Comparison of ENCODE assay signal across 1 cellular context in the genomic region with DNA sequence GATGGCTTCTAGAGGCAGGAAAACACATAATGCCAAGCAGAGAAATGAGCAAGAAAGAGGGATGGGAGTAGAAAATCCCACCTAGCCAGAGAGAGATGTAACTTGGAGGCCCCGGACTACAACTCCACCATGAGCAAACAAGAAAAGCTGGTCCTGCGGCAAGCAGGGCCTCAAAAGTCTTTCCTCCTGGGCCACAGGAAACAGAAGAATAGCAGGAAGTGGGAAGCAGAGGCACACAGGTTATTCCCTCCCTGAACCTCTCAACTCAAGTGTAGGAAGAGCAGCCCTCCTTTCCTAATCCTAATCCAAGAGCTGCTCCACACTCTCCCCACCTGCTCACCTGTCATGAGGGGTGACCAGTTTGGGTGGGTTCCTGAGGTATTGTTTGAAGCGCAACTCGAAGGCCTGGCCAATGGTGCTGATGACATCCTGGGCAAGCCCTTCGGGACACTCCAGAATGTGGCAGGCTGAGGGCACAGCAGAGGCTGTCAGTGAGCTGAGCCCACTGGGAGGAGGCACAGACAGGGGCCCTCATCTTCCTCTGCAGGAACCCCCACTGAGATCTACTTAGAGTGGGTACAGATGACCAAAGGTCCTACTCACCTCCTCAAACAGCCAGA.
TF ChIP-seq lines count a peak whose summit lies in the region.

No MANE protein-coding gene starts in this region.

TF ChIP-seq in GM23338, 12 proteins besides CTCF, POLR2A, EP300 and RAD21:
- no peak for TF ChIP-seq CREB1 (CRISPR knock-in tag; IDR thresholded peaks at IDR 0.05; ENCODE audit: low read depth)
- TF ChIP-seq NANOG (IDR thresholded peaks at IDR 0.05; ENCODE audit: borderline replicate concordance), result no peak
- TF ChIP-seq ZNF331 (CRISPR knock-in tag; IDR thresholded peaks at IDR 0.05; ENCODE audit: low read depth), result no peak
- TF ChIP-seq, protein P1, sequence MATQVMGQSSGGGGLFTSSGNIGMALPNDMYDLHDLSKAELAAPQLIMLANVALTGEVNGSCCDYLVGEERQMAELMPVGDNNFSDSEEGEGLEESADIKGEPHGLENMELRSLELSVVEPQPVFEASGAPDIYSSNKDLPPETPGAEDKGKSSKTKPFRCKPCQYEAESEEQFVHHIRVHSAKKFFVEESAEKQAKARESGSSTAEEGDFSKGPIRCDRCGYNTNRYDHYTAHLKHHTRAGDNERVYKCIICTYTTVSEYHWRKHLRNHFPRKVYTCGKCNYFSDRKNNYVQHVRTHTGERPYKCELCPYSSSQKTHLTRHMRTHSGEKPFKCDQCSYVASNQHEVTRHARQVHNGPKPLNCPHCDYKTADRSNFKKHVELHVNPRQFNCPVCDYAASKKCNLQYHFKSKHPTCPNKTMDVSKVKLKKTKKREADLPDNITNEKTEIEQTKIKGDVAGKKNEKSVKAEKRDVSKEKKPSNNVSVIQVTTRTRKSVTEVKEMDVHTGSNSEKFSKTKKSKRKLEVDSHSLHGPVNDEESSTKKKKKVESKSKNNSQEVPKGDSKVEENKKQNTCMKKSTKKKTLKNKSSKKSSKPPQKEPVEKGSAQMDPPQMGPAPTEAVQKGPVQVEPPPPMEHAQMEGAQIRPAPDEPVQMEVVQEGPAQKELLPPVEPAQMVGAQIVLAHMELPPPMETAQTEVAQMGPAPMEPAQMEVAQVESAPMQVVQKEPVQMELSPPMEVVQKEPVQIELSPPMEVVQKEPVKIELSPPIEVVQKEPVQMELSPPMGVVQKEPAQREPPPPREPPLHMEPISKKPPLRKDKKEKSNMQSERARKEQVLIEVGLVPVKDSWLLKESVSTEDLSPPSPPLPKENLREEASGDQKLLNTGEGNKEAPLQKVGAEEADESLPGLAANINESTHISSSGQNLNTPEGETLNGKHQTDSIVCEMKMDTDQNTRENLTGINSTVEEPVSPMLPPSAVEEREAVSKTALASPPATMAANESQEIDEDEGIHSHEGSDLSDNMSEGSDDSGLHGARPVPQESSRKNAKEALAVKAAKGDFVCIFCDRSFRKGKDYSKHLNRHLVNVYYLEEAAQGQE (IDR thresholded peaks at IDR 0.05; ENCODE audit: unreplicated experiment), result no peak
- TF ChIP-seq, protein P2, sequence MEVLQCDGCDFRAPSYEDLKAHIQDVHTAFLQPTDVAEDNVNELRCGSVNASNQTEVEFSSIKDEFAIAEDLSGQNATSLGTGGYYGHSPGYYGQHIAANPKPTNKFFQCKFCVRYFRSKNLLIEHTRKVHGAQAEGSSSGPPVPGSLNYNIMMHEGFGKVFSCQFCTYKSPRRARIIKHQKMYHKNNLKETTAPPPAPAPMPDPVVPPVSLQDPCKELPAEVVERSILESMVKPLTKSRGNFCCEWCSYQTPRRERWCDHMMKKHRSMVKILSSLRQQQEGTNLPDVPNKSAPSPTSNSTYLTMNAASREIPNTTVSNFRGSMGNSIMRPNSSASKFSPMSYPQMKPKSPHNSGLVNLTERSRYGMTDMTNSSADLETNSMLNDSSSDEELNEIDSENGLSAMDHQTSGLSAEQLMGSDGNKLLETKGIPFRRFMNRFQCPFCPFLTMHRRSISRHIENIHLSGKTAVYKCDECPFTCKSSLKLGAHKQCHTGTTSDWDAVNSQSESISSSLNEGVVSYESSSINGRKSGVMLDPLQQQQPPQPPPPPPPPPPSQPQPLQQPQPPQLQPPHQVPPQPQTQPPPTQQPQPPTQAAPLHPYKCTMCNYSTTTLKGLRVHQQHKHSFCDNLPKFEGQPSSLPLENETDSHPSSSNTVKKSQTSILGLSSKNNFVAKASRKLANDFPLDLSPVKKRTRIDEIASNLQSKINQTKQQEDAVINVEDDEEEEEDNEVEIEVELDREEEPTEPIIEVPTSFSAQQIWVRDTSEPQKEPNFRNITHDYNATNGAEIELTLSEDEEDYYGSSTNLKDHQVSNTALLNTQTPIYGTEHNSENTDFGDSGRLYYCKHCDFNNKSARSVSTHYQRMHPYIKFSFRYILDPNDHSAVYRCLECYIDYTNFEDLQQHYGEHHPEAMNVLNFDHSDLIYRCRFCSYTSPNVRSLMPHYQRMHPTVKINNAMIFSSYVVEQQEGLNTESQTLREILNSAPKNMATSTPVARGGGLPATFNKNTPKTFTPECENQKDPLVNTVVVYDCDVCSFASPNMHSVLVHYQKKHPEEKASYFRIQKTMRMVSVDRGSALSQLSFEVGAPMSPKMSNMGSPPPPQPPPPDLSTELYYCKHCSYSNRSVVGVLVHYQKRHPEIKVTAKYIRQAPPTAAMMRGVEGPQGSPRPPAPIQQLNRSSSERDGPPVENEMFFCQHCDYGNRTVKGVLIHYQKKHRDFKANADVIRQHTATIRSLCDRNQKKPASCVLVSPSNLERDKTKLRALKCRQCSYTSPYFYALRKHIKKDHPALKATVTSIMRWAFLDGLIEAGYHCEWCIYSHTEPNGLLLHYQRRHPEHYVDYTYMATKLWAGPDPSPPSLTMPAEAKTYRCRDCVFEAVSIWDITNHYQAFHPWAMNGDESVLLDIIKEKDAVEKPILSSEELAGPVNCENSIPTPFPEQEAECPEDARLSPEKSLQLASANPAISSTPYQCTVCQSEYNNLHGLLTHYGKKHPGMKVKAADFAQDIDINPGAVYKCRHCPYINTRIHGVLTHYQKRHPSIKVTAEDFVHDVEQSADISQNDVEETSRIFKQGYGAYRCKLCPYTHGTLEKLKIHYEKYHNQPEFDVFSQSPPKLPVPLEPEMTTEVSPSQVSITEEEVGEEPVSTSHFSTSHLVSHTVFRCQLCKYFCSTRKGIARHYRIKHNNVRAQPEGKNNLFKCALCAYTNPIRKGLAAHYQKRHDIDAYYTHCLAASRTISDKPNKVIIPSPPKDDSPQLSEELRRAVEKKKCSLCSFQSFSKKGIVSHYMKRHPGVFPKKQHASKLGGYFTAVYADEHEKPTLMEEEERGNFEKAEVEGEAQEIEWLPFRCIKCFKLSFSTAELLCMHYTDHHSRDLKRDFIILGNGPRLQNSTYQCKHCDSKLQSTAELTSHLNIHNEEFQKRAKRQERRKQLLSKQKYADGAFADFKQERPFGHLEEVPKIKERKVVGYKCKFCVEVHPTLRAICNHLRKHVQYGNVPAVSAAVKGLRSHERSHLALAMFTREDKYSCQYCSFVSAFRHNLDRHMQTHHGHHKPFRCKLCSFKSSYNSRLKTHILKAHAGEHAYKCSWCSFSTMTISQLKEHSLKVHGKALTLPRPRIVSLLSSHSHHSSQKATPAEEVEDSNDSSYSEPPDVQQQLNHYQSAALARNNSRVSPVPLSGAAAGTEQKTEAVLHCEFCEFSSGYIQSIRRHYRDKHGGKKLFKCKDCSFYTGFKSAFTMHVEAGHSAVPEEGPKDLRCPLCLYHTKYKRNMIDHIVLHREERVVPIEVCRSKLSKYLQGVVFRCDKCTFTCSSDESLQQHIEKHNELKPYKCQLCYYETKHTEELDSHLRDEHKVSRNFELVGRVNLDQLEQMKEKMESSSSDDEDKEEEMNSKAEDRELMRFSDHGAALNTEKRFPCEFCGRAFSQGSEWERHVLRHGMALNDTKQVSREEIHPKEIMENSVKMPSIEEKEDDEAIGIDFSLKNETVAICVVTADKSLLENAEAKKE (CRISPR knock-in tag; IDR thresholded peaks at IDR 0.05), result no peak
- no peak for TF ChIP-seq EZH2 (IDR thresholded peaks at IDR 0.05; ENCODE audit: low read depth, unreplicated experiment)
- TF ChIP-seq POLR2AphosphoS5 (IDR thresholded peaks at IDR 0.05; ENCODE audit: low read depth), result no peak
- no peak for TF ChIP-seq EZH2phosphoT487 (IDR thresholded peaks at IDR 0.05; ENCODE audit: unreplicated experiment)
- TF ChIP-seq ZNF114 (CRISPR knock-in tag; IDR thresholded peaks at IDR 0.05), result no peak
- TF ChIP-seq STAT1 (IDR thresholded peaks at IDR 0.05; ENCODE audit: unreplicated experiment), result no peak
- TF ChIP-seq JUNB (IDR thresholded peaks at IDR 0.05; ENCODE audit: unreplicated experiment), result no peak
- TF ChIP-seq, protein P3, sequence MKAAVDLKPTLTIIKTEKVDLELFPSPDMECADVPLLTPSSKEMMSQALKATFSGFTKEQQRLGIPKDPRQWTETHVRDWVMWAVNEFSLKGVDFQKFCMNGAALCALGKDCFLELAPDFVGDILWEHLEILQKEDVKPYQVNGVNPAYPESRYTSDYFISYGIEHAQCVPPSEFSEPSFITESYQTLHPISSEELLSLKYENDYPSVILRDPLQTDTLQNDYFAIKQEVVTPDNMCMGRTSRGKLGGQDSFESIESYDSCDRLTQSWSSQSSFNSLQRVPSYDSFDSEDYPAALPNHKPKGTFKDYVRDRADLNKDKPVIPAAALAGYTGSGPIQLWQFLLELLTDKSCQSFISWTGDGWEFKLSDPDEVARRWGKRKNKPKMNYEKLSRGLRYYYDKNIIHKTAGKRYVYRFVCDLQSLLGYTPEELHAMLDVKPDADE (IDR thresholded peaks at IDR 0.05), result no peak
TF ChIP-seq in GM23338: peak in this region for 0.
